Comparison of ENCODE assay signal across 29 cellular contexts in the genomic region with DNA sequence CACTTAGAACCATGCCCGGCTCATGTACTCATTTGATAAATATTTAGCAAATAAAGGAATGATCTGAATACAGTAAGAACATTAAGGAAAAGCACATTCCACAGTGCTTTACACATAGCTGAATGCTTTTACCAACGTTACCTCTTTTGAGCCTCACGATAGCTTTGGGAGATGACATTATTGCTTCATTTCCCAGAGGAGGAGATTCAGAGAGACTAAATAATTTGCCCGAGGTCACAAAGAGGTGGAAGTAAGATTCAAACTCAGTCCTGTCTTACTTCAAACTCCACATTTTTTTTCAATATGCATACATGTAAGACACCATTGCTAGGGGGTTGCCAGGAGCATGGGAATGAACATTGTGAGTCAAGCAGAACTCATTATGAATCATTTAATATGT.
DNase-seq lines count a peak whose midpoint lies in the region; ATAC-seq and TF ChIP-seq lines count a peak whose summit lies in the region.
"Had no signal": no experiment of that assay in that cellular context is flagged by ENCODE, and none has a peak within 500 bp of the region (broad histone marks: within the 10 kb centered on the region; RNA-seq: fewer than 3 reads in every experiment).

No MANE protein-coding gene starts in this region.

- TF ChIP-seq CTCF in HFFc6 (IDR thresholded peaks at IDR 0.05) (no peak), WERI-Rb-1 (IDR thresholded peaks at IDR 0.05; ENCODE audit: low read depth, low read length) (no peak), fibroblast of mammary gland (conservative IDR thresholded peaks at IDR 0.05; ENCODE audit: control insufficient read depth, insufficient read depth, low read depth, low read length) (no peak)

- no peaks in the 10 kb centered on the region for H3K36me3 Mint-ChIP-seq in HFFc6 (ENCODE audit: low read depth)
- H3K36me3 Mint-ChIP-seq: activated CD4-positive, alpha-beta memory T cell treated with anti-CD3 and anti-CD28 coated beads for 36 hours; CD8-positive, alpha-beta memory T cell; T-cell had no signal

- no peak overlapping the region for H3K4me3 Mint-ChIP-seq in HFFc6
- H3K4me3 Mint-ChIP-seq: activated CD4-positive, alpha-beta memory T cell treated with anti-CD3 and anti-CD28 coated beads for 36 hours; activated naive CD4-positive, alpha-beta T cell treated with anti-CD3 and anti-CD28 coated beads for 36 hours; activated T-helper 1 cell treated with anti-CD3 and anti-CD28 coated beads, Interleukin-12 subunit alpha, Interleukin-12 subunit beta, Interleukin-2, Interleukin-4 antibody, amounts not matched to agents 30 ng/mL and 10 ng/mL and 1 ng/mL, durations not matched to agents 14 hours and 24 hours and 36 hours; CD8-positive, alpha-beta memory T cell; GM23338; T-cell had no signal

- H3K9me3 Mint-ChIP-seq in HFFc6, result no peaks in the 10 kb centered on the region; the same call in 1 of the 2 replicates
- H3K9me3 Mint-ChIP-seq: activated CD4-positive, alpha-beta memory T cell treated with anti-CD3 and anti-CD28 coated beads for 36 hours; activated naive CD4-positive, alpha-beta T cell treated with anti-CD3 and anti-CD28 coated beads for 36 hours; T-cell had no signal

- H3K4me3 ChIP-seq in WERI-Rb-1 (ENCODE audit: low read depth, low read length), result no peak overlapping the region
- H3K4me3 ChIP-seq in fibroblast of mammary gland (ENCODE audit: control insufficient read depth, low read depth, low read length), result no peak overlapping the region
- H3K4me3 ChIP-seq: A549, GM23338, ovary, stomach, tibial artery had no signal

- H3K4me1 Mint-ChIP-seq in HFFc6 (ENCODE audit: low read depth), result peaks cover 10% of the 10 kb centered on the region
- H3K4me1 Mint-ChIP-seq: CD8-positive, alpha-beta memory T cell; GM23338; T-cell had no signal

- no peak for ATAC-seq in HG03196 (IDR thresholded peaks at IDR 0.05; ENCODE audit: unreplicated experiment)
- ATAC-seq in GM18502 (IDR thresholded peaks at IDR 0.05; ENCODE audit: poor library complexity, unreplicated experiment), result no peak
- ATAC-seq: A549, GM23338, T-cell had no signal

- DNase-seq in AG20443 (ENCODE audit: low spot score), result peak; percentile 34
- peak; percentile 2 for DNase-seq in HFFc6
- DNase-seq in WERI-Rb-1, result no peak
- peak; percentile 4 for DNase-seq in fibroblast of mammary gland (ENCODE audit: low read depth)
- DNase-seq in NCI-H128 (lab: John Stamatoyannopoulos, UW; ENCODE audit: unreplicated experiment), result no peak
- DNase-seq in kidney glomerular epithelial cell (lab: John Stamatoyannopoulos, UW), result no peak
- DNase-seq: activated CD4-positive, alpha-beta memory T cell treated with anti-CD3 and anti-CD28 coated beads for 36 hours; activated CD4-positive, CD25-positive, alpha-beta regulatory T cell treated with anti-CD3 and anti-CD28 coated beads, Interleukin-2, amount 50 U/mL, for 72 hours; activated CD8-positive, alpha-beta memory T cell treated with anti-CD3 and anti-CD28 coated beads, Interleukin-2, amount 50 U/mL, for 4 hours; activated naive CD4-positive, alpha-beta T cell treated with anti-CD3 and anti-CD28 coated beads for 36 hours; BE2C; CD8-positive, alpha-beta memory T cell; GF-D8; NCI-H1105; NCI-H1930; NCI-H526; ovary; retina; SIG-M5; small intestine; stimulated activated CD8-positive, alpha-beta memory T cell treated with anti-CD3 and anti-CD28 coated beads, Interleukin-4, amount 100 ng/mL, for 48 hours; stomach; T-cell; tibial artery had no signal

- H3K9me3 ChIP-seq in WERI-Rb-1 (ENCODE audit: severe bottlenecking), result peaks cover 19% of the 10 kb centered on the region
- H3K9me3 ChIP-seq: A549, BE2C, ovary, tibial artery had no signal

- peaks cover 17% of the 10 kb centered on the region; the same call in 1 of the 2 replicates for H3K27me3 Mint-ChIP-seq in HFFc6 (ENCODE audit: insufficient read depth)
- H3K27me3 Mint-ChIP-seq: activated CD4-positive, alpha-beta memory T cell treated with anti-CD3 and anti-CD28 coated beads for 36 hours had no signal

- H3K36me3 ChIP-seq in WERI-Rb-1, result no peaks in the 10 kb centered on the region
- H3K36me3 ChIP-seq: BE2C, ovary, stomach, tibial artery had no signal

- peak overlapping the region; percentile 59 for H3K27ac ChIP-seq in WERI-Rb-1
- H3K27ac ChIP-seq: A549, ovary, stomach, tibial artery had no signal

- H3K27ac Mint-ChIP-seq in HFFc6, result no peak overlapping the region
- H3K27ac Mint-ChIP-seq: activated CD4-positive, alpha-beta memory T cell treated with anti-CD3 and anti-CD28 coated beads for 36 hours; activated naive CD4-positive, alpha-beta T cell treated with anti-CD3 and anti-CD28 coated beads for 36 hours; activated T-helper 1 cell treated with anti-CD3 and anti-CD28 coated beads, Interleukin-12 subunit alpha, Interleukin-12 subunit beta, Interleukin-2, Interleukin-4 antibody, amounts not matched to agents 30 ng/mL and 10 ng/mL and 1 ng/mL, durations not matched to agents 14 hours and 24 hours and 36 hours; GM23338; T-cell had no signal

- H3K27me3 ChIP-seq in WERI-Rb-1 (ENCODE audit: insufficient read depth, low read depth, severe bottlenecking), result no peaks in the 10 kb centered on the region
- H3K27me3 ChIP-seq: BE2C, ovary, tibial artery had no signal

Comparison
In these comparisons a context has a peak if more than half of its experiments do, and no peak if none do; other contexts are left out.
1. DNase-seq: peak in AG20443 (single experiment), HFFc6 (single experiment) and fibroblast of mammary gland (single experiment); none in WERI-Rb-1 (single experiment), NCI-H128 (single experiment) and kidney glomerular epithelial cell (single experiment).